In genomic region chr2:112821142-112821541, GRCh38 we compare ENCODE assay signal across 8 cellular contexts.
DNase-seq lines count a peak whose midpoint lies in the region; ATAC-seq lines count a peak whose summit lies in the region.
"Had no signal": no experiment of that assay in that cellular context is flagged by ENCODE, and none has a peak within 500 bp of the region (broad histone marks: within the 10 kb centered on the region; RNA-seq: fewer than 3 reads in every experiment).

No MANE protein-coding gene starts in this region.

- DNase-seq in OCI-M1 (lab: John Stamatoyannopoulos, UW) (peak; percentile 17), NOMO-1 treated with DMSO at 0.1 percent for 48 hours (lab: John Stamatoyannopoulos, UW; ENCODE audit: unreplicated experiment) (no peak), GDM1 (lab: John Stamatoyannopoulos, UW) (no peak), SKM-1 (lab: John Stamatoyannopoulos, UW; ENCODE audit: unreplicated experiment) (no peak)
- peak; percentile 41 to 58 for DNase-seq in stimulated activated CD4-positive, alpha-beta T cell treated with anti-CD3 and anti-CD28 coated beads, Interleukin-2, amount 100 ng/mL, for 24 hours
- DNase-seq: NCI-H1436 treated with DMSO at 0.1 percent for 48 hours had no signal

- ATAC-seq in GM19023 (IDR thresholded peaks at IDR 0.05; ENCODE audit: unreplicated experiment) (peak; percentile 87), HG02610 (IDR thresholded peaks at IDR 0.05; ENCODE audit: unreplicated experiment) (peak; percentile 82)

Comparison
In these comparisons a context has a peak if more than half of its experiments do, and no peak if none do; other contexts are left out.
1. DNase-seq: peak in OCI-M1 (single experiment) and stimulated activated CD4-positive, alpha-beta T cell treated with anti-CD3 and anti-CD28 coated beads, Interleukin-2, amount 100 ng/mL, for 24 hours (2 of 2); none in NOMO-1 treated with DMSO at 0.1 percent for 48 hours (single experiment), GDM1 (single experiment) and SKM-1 (single experiment).